ENCODE assay signal across 1 cellular context in the genomic region with DNA sequence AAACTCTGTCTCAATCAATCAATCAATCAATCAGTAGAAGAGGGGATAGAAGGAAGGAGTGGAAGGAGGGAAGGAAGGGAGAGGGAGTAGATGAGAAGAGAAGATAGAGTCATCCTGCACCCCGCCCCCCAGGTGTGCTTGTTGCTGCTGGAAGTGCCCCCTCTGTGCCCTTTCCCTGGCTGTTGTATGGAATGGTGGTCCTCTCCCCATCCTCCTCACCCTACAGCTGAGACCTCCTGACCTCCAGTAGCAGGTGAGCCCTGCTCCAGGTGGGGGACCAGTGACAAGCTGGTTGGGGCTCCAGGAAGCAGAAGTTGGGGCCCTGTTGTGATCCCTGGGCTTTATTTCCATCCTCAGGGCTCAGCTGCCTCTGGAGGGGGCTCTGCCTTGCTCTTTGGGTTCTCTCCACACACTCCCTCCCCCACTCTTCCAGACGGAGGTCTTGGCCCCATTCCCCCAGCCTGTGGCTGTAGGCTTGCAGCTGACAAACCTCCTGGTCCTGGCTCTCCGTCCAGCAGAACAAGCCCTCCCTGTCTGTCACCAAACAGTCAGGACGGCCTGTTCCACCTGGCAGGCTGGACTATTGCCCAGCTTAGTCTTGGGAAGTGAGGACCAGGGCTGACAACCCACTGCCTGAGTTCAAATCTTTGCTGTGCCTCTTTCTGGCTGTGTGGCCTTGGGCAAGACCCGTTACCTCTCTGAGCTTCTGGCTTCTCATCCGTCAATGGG.
TF ChIP-seq lines count a peak whose summit lies in the region.

No MANE protein-coding gene starts in this region.

TF ChIP-seq in K562, 482 proteins besides CTCF, POLR2A, EP300 and RAD21 (continued from another document):
- TF ChIP-seq ZNF277 (CRISPR knock-in tag; IDR thresholded peaks at IDR 0.05; ENCODE audit: borderline replicate concordance) (no peak), HOXB6 (CRISPR knock-in tag; IDR thresholded peaks at IDR 0.05; ENCODE audit: borderline replicate concordance) (no peak)
